Comparison of ENCODE assay signal across 8 cellular contexts in genomic region chr6:42217523-42218367, GRCh38. TPM values are rescaled to one million over a fixed set of nuclear protein-coding genes. Genes with fewer than 3 reads are reported as not detected.
DNase-seq lines count a peak whose midpoint lies in the region; ATAC-seq, FAIRE-seq and TF ChIP-seq lines count a peak whose summit lies in the region.

MRPS10 (minus strand) TSS chr6:42217861; CDS start chr6:42217849, 12 bp downstream.

- no peaks in the 10 kb centered on the region for H3K9me3 ChIP-seq in smooth muscle cell (replicated peaks; ENCODE audit: low read depth)

- POLR2A ChIA-PET in AG04449 (lab: Yijun Ruan, JAX): interaction anchor here (0.9 kb wide), 1 partner anchor 18 kb away, joined by 4 read pairs; no protein-coding TSS in a partner anchor

- peaks cover 7% of the 10 kb centered on the region for H3K4me1 ChIP-seq in smooth muscle cell (ENCODE audit: low read depth)

- peak; percentile 70 for DNase-seq in AG04449 (ENCODE audit: low read depth, low spot score)
- peak; percentile 88 for DNase-seq in NCI-H2227 treated with DMSO at 0.1 percent for 48 hours (lab: John Stamatoyannopoulos, UW)
- DNase-seq in bronchial epithelial cell (ENCODE audit: low read depth): peak; percentile 85
- peak; percentile 98 for DNase-seq in iPS-NIHi7 (ENCODE audit: extremely low spot score)
- peak; percentile 39 for DNase-seq in smooth muscle cell (lab: John Stamatoyannopoulos, UW; ENCODE audit: unreplicated experiment)

- FAIRE-seq in bronchial epithelial cell (lab: Jason Lieb, UNC): no peak

- peak within 1 kb of the TSS; percentile 94 for H3K4me2 ChIP-seq in smooth muscle cell

- TF ChIP-seq CTCF in AG04449 (IDR thresholded peaks at IDR 0.05; ENCODE audit: insufficient read depth, low read length, missing control alignments): no peak
- no peak for TF ChIP-seq CTCF in WI38 (IDR thresholded peaks at IDR 0.05; ENCODE audit: low read depth, low read length)
- TF ChIP-seq CTCF in bronchial epithelial cell (IDR thresholded peaks at IDR 0.05; ENCODE audit: insufficient read depth, low read length, severe bottlenecking): no peak
- TF ChIP-seq CTCF in smooth muscle cell (IDR thresholded peaks at IDR 0.05; ENCODE audit: borderline replicate concordance, insufficient read depth, poor library complexity, severe bottlenecking): no peak

- H3F3A ChIP-seq in smooth muscle cell (ENCODE audit: low read depth): no peaks in the 10 kb centered on the region

- H3K79me2 ChIP-seq in smooth muscle cell (ENCODE audit: low read depth): peaks cover 16% of the 10 kb centered on the region

- 13% methylated on average over 29 of the region's 29 CpGs for WGBS in smooth muscle cell (ENCODE audit: low lambda C conversion rate)

- H4K20me1 ChIP-seq in smooth muscle cell (ENCODE audit: low read depth): no peaks in the 10 kb centered on the region

- peak within 1 kb of the TSS; percentile 68 for H3K27ac ChIP-seq in smooth muscle cell (ENCODE audit: low read depth)

- peaks cover 4% of the 10 kb centered on the region for H3K36me3 ChIP-seq in bronchial epithelial cell (ENCODE audit: control insufficient read depth, insufficient read depth, low read length)
- no peaks in the 10 kb centered on the region for H3K36me3 ChIP-seq in smooth muscle cell (ENCODE audit: low read depth)

- peak within 1 kb of the TSS; percentile 88 for H3K9ac ChIP-seq in smooth muscle cell (ENCODE audit: low read depth)

- CTCF ChIA-PET in AG04449 (lab: Yijun Ruan, JAX): interaction anchor here (0.9 to 6.9 kb wide), 8 partner anchors 13 to 346 kb away, joined by 3 to 178 read pairs (median 39); partner anchors contain the start of gene UBR2

- ATAC-seq in GM18907 (IDR thresholded peaks at IDR 0.05; ENCODE audit: unreplicated experiment): peak; percentile 88
- peak; percentile 92 for ATAC-seq in HG03159 (IDR thresholded peaks at IDR 0.05; ENCODE audit: unreplicated experiment)

- H3K4me3 ChIP-seq in AG04449 (ENCODE audit: low read depth, low read length) (peak within 1 kb of the TSS; percentile 83), WI38 (ENCODE audit: low read depth, low read length) (peak within 1 kb of the TSS; percentile 87), bronchial epithelial cell (ENCODE audit: low read depth, low read length) (peak within 1 kb of the TSS; percentile 69), smooth muscle cell (peak within 1 kb of the TSS; percentile 77)

- H2AFZ ChIP-seq in smooth muscle cell (ENCODE audit: low read depth): peak within 1 kb of the TSS; percentile 90

- H3K27me3 ChIP-seq in bronchial epithelial cell (ENCODE audit: control insufficient read depth, insufficient read depth, low read length) (no peaks in the 10 kb centered on the region), smooth muscle cell (ENCODE audit: low read depth) (no peaks in the 10 kb centered on the region)

RNA-seq across cellular contexts. Expression of gene MRPS10, which starts in this region (rescaled TPM):
- 71.6 and 74.5 TPM in 2 replicates for total RNA-seq in bronchial epithelial cell
- 45.3 and 47.8 TPM in 2 replicates for total RNA-seq in smooth muscle cell
- polyA plus RNA-seq in smooth muscle cell: 39.9 and 41.1 TPM in 2 replicates

Comparison
In these comparisons a context has a peak if more than half of its experiments do, and no peak if none do; other contexts are left out.
1. Peak in every context shown above with its lines: DNase-seq, ATAC-seq, H3K4me3 ChIP-seq and H3K27ac ChIP-seq.
2. DNase-seq: peak in every context shown above with its lines; median percentile 98 in iPS-NIHi7; 88 in NCI-H2227 treated with DMSO at 0.1 percent for 48 hours; 85 in bronchial epithelial cell; 70 in AG04449; 39 in smooth muscle cell.